ENCODE assay signal across 1 cellular context in genomic region chr17:6714315-6714874, GRCh38.
TF ChIP-seq lines count a peak whose summit lies in the region.

No MANE protein-coding gene starts in this region.

TF ChIP-seq in GM23338, 12 proteins besides CTCF, POLR2A, EP300 and RAD21 (continued from another document):
- TF ChIP-seq ZNF462 (CRISPR knock-in tag; IDR thresholded peaks at IDR 0.05): no peak
- no peak for TF ChIP-seq REST (IDR thresholded peaks at IDR 0.05; ENCODE audit: unreplicated experiment)
- TF ChIP-seq, protein P1, sequence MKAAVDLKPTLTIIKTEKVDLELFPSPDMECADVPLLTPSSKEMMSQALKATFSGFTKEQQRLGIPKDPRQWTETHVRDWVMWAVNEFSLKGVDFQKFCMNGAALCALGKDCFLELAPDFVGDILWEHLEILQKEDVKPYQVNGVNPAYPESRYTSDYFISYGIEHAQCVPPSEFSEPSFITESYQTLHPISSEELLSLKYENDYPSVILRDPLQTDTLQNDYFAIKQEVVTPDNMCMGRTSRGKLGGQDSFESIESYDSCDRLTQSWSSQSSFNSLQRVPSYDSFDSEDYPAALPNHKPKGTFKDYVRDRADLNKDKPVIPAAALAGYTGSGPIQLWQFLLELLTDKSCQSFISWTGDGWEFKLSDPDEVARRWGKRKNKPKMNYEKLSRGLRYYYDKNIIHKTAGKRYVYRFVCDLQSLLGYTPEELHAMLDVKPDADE (IDR thresholded peaks at IDR 0.05): no peak
- no peak for TF ChIP-seq NANOG (IDR thresholded peaks at IDR 0.05; ENCODE audit: borderline replicate concordance)
- TF ChIP-seq STAT1 (IDR thresholded peaks at IDR 0.05; ENCODE audit: unreplicated experiment): no peak
- TF ChIP-seq CREB1 (CRISPR knock-in tag; IDR thresholded peaks at IDR 0.05; ENCODE audit: low read depth): no peak
- TF ChIP-seq ZNF114 (CRISPR knock-in tag; IDR thresholded peaks at IDR 0.05): no peak
